ENCODE assay signal across 8 cellular contexts in the genomic region with DNA sequence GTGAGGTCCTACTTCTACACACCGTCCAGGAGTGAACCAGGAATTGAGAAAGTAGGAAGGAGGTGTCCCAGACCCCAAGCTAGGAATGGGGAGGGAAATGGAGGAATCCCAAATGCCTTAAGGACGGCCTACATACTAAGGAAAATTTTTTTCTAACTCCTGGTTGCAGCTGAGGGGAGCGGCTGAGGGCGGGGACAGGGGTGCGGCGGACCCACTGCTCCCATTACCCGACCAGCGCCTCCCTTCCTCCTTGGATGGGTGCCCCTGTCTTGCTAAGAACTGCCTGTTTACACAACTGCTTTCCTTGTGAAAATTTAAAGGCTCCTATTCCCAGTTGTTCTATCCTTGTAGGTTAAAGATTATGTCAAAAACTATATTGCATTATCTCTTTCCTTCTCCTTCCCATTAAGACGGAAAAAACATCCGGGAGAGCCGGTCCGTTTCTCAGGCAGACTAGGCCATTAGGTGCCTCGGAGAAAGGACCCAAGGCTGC. TPM values are rescaled to one million over a fixed set of nuclear protein-coding genes. Genes with fewer than 3 reads are reported as not detected.
DNase-seq lines count a peak whose midpoint lies in the region; ATAC-seq and TF ChIP-seq lines count a peak whose summit lies in the region.

No MANE protein-coding gene starts in this region.

- H3K36me3 Mint-ChIP-seq in T-helper 17 cell (ENCODE audit: low read depth) (peaks cover 2% of the 10 kb centered on the region), type B pancreatic cell (peaks cover 7% of the 10 kb centered on the region)

- TF ChIP-seq CTCF in type B pancreatic cell (conservative IDR thresholded peaks at IDR 0.05): no peak

- H3K27ac Mint-ChIP-seq in T-helper 17 cell (peak overlapping the region; percentile 95), type B pancreatic cell (peak overlapping the region; percentile 99)

- DNase-seq in GM04504 (ENCODE audit: low read depth): peak; percentile 58
- no peak for DNase-seq in T-helper 17 cell
- peak; percentile 92 for DNase-seq in mesenteric fat pad (ENCODE audit: low spot score)
- no peak for DNase-seq in type B pancreatic cell (ENCODE audit: extremely low spot score, unreplicated experiment)
- no peak for DNase-seq in effector CD4-positive, alpha-beta T cell

- no peaks in the 10 kb centered on the region for H3K27me3 Mint-ChIP-seq in T-helper 17 cell
- no peaks in the 10 kb centered on the region for H3K27me3 Mint-ChIP-seq in type B pancreatic cell

- no peaks in the 10 kb centered on the region for H3K9me3 ChIP-seq in T-helper 17 cell (ENCODE audit: control insufficient read depth, low read length, poor library complexity, severe bottlenecking)
- no peaks in the 10 kb centered on the region for H3K9me3 ChIP-seq in endocrine pancreas (ENCODE audit: control insufficient read depth, low read length)

- H3K27me3 ChIP-seq in endocrine pancreas (ENCODE audit: control insufficient read depth, insufficient read depth, low read length): no peaks in the 10 kb centered on the region

- no peaks in the 10 kb centered on the region for H3K4me1 ChIP-seq in endocrine pancreas (ENCODE audit: control insufficient read depth, insufficient read depth, low read length)

- no peaks in the 10 kb centered on the region for H3K36me3 ChIP-seq in endocrine pancreas (ENCODE audit: control insufficient read depth, insufficient read depth, low read length)

- no peak overlapping the region for H3K9ac ChIP-seq in endocrine pancreas (ENCODE audit: control insufficient read depth, insufficient read depth, low read length)

- H3K9me3 Mint-ChIP-seq in type B pancreatic cell: no peaks in the 10 kb centered on the region

- peaks cover 32% of the 10 kb centered on the region for H3K4me1 Mint-ChIP-seq in T-helper 17 cell
- H3K4me1 Mint-ChIP-seq in type B pancreatic cell (ENCODE audit: unreplicated experiment): peaks cover 51% of the 10 kb centered on the region

- peak overlapping the region; percentile 96 for H3K4me3 Mint-ChIP-seq in T-helper 17 cell
- peak overlapping the region; percentile 91 for H3K4me3 Mint-ChIP-seq in type B pancreatic cell

- ATAC-seq in HG02943 (IDR thresholded peaks at IDR 0.05; ENCODE audit: low read depth, unreplicated experiment) (peak; percentile 8), T-helper 17 cell (peak; percentile 10), GM21619 (IDR thresholded peaks at IDR 0.05; ENCODE audit: unreplicated experiment) (no peak)

- peak overlapping the region; percentile 44 for H3K4me3 ChIP-seq in endocrine pancreas (ENCODE audit: control insufficient read depth, insufficient read depth, low read length)

RNA-seq across cellular contexts. Expression of a gene that starts 0.7 kb away (rescaled TPM):
- total RNA-seq in T-helper 17 cell (10 to 100 TPM; 18.0 to 20.5 TPM), mesenteric fat pad (111 TPM), type B pancreatic cell (ENCODE audit: low replicate concordance) (132 and 252 TPM in 2 replicates)

RNA-seq across cellular contexts. Expression of a gene that starts 11.5 kb away (rescaled TPM):
- total RNA-seq in T-helper 17 cell: 10 to 100 TPM; 15.1 to 20.2 TPM
- 139 TPM for total RNA-seq in mesenteric fat pad
- total RNA-seq in type B pancreatic cell (ENCODE audit: low replicate concordance): 45.7 and 54.7 TPM in 2 replicates

RNA-seq across cellular contexts. Expression of a gene that starts 11.8 kb away (rescaled TPM):
- total RNA-seq in T-helper 17 cell (1 to 10 TPM; 3.4 to 3.5 TPM), mesenteric fat pad (0.84 TPM), type B pancreatic cell (ENCODE audit: low replicate concordance) (1.8 and 1.9 TPM in 2 replicates)

RNA-seq across cellular contexts. Expression of a gene that starts 20.1 kb away (rescaled TPM):
- total RNA-seq in T-helper 17 cell (10 to 100 TPM; 20.9 to 22.5 TPM), mesenteric fat pad (25.7 TPM), type B pancreatic cell (ENCODE audit: low replicate concordance) (57.9 and 74.5 TPM in 2 replicates)

RNA-seq across cellular contexts. Expression of a gene that starts 31.3 kb away (rescaled TPM):
- 10 to 100 TPM; 58.0 to 73.7 TPM for total RNA-seq in T-helper 17 cell
- total RNA-seq in mesenteric fat pad: 62.6 TPM
- total RNA-seq in type B pancreatic cell (ENCODE audit: low replicate concordance): 89.0 and 104 TPM in 2 replicates

Comparison
In these comparisons a context has a peak if more than half of its experiments do, and no peak if none do; other contexts are left out.
1. DNase-seq: peak in GM04504 (single experiment) and mesenteric fat pad (single experiment); none in T-helper 17 cell (0 of 3), type B pancreatic cell (single experiment) and effector CD4-positive, alpha-beta T cell (single experiment).